ENCODE assay signal across 21 cellular contexts in genomic region chr7:22874904-22875303, GRCh38. TPM values are rescaled to one million over a fixed set of nuclear protein-coding genes. Genes with fewer than 3 reads are reported as not detected.
A peak's percentile ranks its signal among the peaks of the same experiment; 100 is the strongest.
DNase-seq lines count a peak whose midpoint lies in the region; ATAC-seq, FAIRE-seq and TF ChIP-seq lines count a peak whose summit lies in the region.
"Had no signal": no experiment of that assay in that cellular context is flagged by ENCODE, and none has a peak within 500 bp of the region (broad histone marks: within the 10 kb centered on the region; RNA-seq: fewer than 3 reads in every experiment).

No MANE protein-coding gene starts in this region.

- CTCF ChIA-PET in H1 (lab: Charles Lee; ENCODE audit: partially characterized antibody), result interaction anchor here (0.6 to 4.5 kb wide), 10 partner anchors 8 to 381 kb away, joined by 3 to 28 read pairs (median 3); no protein-coding TSS in a partner anchor

- no peak overlapping the region for H3K4ac ChIP-seq in H1 (replicated peaks; ENCODE audit: insufficient read length, low read depth, low read length)
- no peak overlapping the region for H3K4ac ChIP-seq in neuronal stem cell (ENCODE audit: low read length)

- no peaks in the 10 kb centered on the region for H4K20me1 ChIP-seq in H1 (replicated peaks in 1 of 2; ENCODE audit: control insufficient read depth in 1 of 2, insufficient read depth in 2 of 2, low read length in 2 of 2)
- H4K20me1 ChIP-seq: BLaER1 had no signal

- H3K4me3 ChIP-seq in H1 (ENCODE audit: extremely low read depth in 1 of 4, insufficient read depth in 2 of 4, low read depth in 3 of 4, low read length in 4 of 4), result no peak overlapping the region
- H3K4me3 ChIP-seq in neuronal stem cell (ENCODE audit: low read length in 2 of 2), result no peak overlapping the region
- H3K4me3 ChIP-seq in SJCRH30, result no peak overlapping the region
- H3K4me3 ChIP-seq: BLaER1, GM23338, HAP-1 had no signal

- 0 out of 7 replicates have a peak, but pooled peaks cover 0 to 2% (median 0%) of the 10 kb centered on the region in 4 experiments for H3K4me1 ChIP-seq in H1 (replicated peaks in 1 of 4; ENCODE audit: control insufficient read depth in 3 of 4, insufficient read depth in 4 of 4, low read length in 3 of 4)
- H3K4me1 ChIP-seq in neuronal stem cell (ENCODE audit: control insufficient read depth in 2 of 2, insufficient read depth in 1 of 2, low read depth in 1 of 2, low read length in 2 of 2), result peaks cover 0 to 2% of the 10 kb centered on the region in 2 donors
- H3K4me1 ChIP-seq in SJCRH30, result peaks cover 20% of the 10 kb centered on the region
- H3K4me1 ChIP-seq: BLaER1 had no signal

- H3K36me3 ChIP-seq in H1 (ENCODE audit: control insufficient read depth in 2 of 4, insufficient read depth in 4 of 4, low read length in 3 of 4) (no peaks in the 10 kb centered on the region), neuronal stem cell (replicated peaks in 1 of 2; ENCODE audit: control insufficient read depth in 2 of 2, insufficient read depth in 2 of 2, low read length in 2 of 2) (no peaks in the 10 kb centered on the region), SJCRH30 (no peaks in the 10 kb centered on the region)
- H3K36me3 ChIP-seq: BLaER1, HAP-1 had no signal

- H3K79me1 ChIP-seq in H1 (ENCODE audit: low read depth, low read length) (no peaks in the 10 kb centered on the region), neuronal stem cell (ENCODE audit: low read depth, low read length) (no peaks in the 10 kb centered on the region)

- no peak for FAIRE-seq in H1 (lab: Jason Lieb, UNC)
- FAIRE-seq: A204.1, GM12891, GM18507, H54 had no signal

- no peak overlapping the region for H3K23ac ChIP-seq in H1 (ENCODE audit: insufficient read length)
- no peak overlapping the region for H3K23ac ChIP-seq in neuronal stem cell (ENCODE audit: low read depth, low read length, poor library complexity)

- no peak overlapping the region for H2BK5ac ChIP-seq in H1 (ENCODE audit: low read depth, low read length)
- H2BK5ac ChIP-seq in neuronal stem cell (ENCODE audit: low read length), result no peak overlapping the region

- H3K18ac ChIP-seq in H1 (ENCODE audit: extremely low read depth, low read length) (no peak overlapping the region), neuronal stem cell (ENCODE audit: low read length) (peak overlapping the region; percentile 11)

- WGBS in H1 (ENCODE audit: extremely low coverage in 1 of 2, insufficient coverage in 1 of 2, insufficient read length in 1 of 2, insufficient replicate concordance in 2 of 2, low coverage in 1 of 2, low lambda C conversion rate in 2 of 2, missing lambda C conversion rate in 1 of 2), 2 experiments, result 98% methylated on average over 9 of the region's 9 CpGs; no CpG with 5 or more reads in 1 of the 2 experiments
- WGBS in neuronal stem cell (ENCODE audit: extremely low coverage in 2 of 2, insufficient read length in 2 of 2, insufficient replicate concordance in 1 of 2), 2 donors, result no CpG with 5 or more reads among the region's 9 CpGs

- H2AK5ac ChIP-seq in H1 (ENCODE audit: low read depth, low read length) (no peak overlapping the region), neuronal stem cell (ENCODE audit: low read depth, low read length) (no peak overlapping the region)

- peak; percentile 31 for ATAC-seq in Right ventricle myocardium superior (ENCODE audit: poor library complexity)
- no peak for ATAC-seq in left ventricle myocardium superior
- ATAC-seq in HG02798 (IDR thresholded peaks at IDR 0.05; ENCODE audit: poor library complexity, unreplicated experiment), result no peak
- ATAC-seq: CD8-positive, alpha-beta T cell; GM23338 had no signal

- H2BK15ac ChIP-seq in H1 (ENCODE audit: low read length), result peak overlapping the region; percentile 38; the same call in 1 of the 2 replicates
- H2BK15ac ChIP-seq in neuronal stem cell (ENCODE audit: low read length), result no peak overlapping the region

- H2AFZ ChIP-seq in H1 (ENCODE audit: low read length) (no peak overlapping the region), neuronal stem cell (ENCODE audit: low read length) (no peak overlapping the region)

- H4K8ac ChIP-seq in H1 (ENCODE audit: extremely low read depth, insufficient read depth, low read length) (no peak overlapping the region), neuronal stem cell (ENCODE audit: low read depth, low read length) (no peak overlapping the region)

- H3K14ac ChIP-seq in H1 (ENCODE audit: insufficient read length) (no peak overlapping the region), neuronal stem cell (ENCODE audit: low read length) (no peak overlapping the region)

- TF ChIP-seq EP300 in H1 (IDR thresholded peaks at IDR 0.05; ENCODE audit: borderline replicate concordance in 1 of 2, low read depth in 2 of 2, low read length in 2 of 2), result no peak

- H2BK120ac ChIP-seq in H1 (replicated peaks; ENCODE audit: low read depth, low read length) (no peak overlapping the region), neuronal stem cell (ENCODE audit: low read depth, low read length) (no peak overlapping the region)

- TF ChIP-seq RAD21 in H1 (IDR thresholded peaks at IDR 0.05 in 1 of 2, conservative IDR thresholded peaks at IDR 0.05 in 1 of 2; ENCODE audit: low read depth in 2 of 2, low read length in 2 of 2), result no peak

- no peaks in the 10 kb centered on the region for H3K27me3 ChIP-seq in H1 (replicated peaks in 1 of 4; ENCODE audit: control insufficient read depth in 3 of 4, extremely low read depth in 1 of 4, insufficient read depth in 3 of 4, low read length in 3 of 4)
- peaks cover 0 to 2% (median 0%) of the 10 kb centered on the region in 3 experiments for H3K27me3 ChIP-seq in neuronal stem cell (ENCODE audit: control insufficient read depth in 3 of 3, insufficient read depth in 3 of 3, low read depth in 1 of 3, low read length in 3 of 3)
- H3K27me3 ChIP-seq in SJCRH30, result no peaks in the 10 kb centered on the region
- H3K27me3 ChIP-seq: BLaER1 had no signal

- H3K4me2 ChIP-seq in H1 (ENCODE audit: insufficient read depth in 1 of 2, low read depth in 2 of 2, low read length in 2 of 2), result no peak overlapping the region
- no peak overlapping the region for H3K4me2 ChIP-seq in neuronal stem cell (ENCODE audit: insufficient read depth, low read length, poor library complexity, severe bottlenecking)
- H3K4me2 ChIP-seq: BLaER1, GM23338 had no signal

- intact Hi-C loops in Right ventricle myocardium superior (cut with DNase I) (no loop called here), left ventricle myocardium superior (cut with micrococcal nuclease) (no loop called here)

- H3K27ac ChIP-seq in H1 (ENCODE audit: low read depth, low read length), result no peak overlapping the region
- no peak overlapping the region for H3K27ac ChIP-seq in neuronal stem cell (replicated peaks; ENCODE audit: low read length)
- H3K27ac ChIP-seq in SJCRH30, result no peak overlapping the region
- H3K27ac ChIP-seq: 22Rv1, BLaER1, C4-2B had no signal

- H2BK12ac ChIP-seq in H1 (ENCODE audit: low read depth, low read length) (no peak overlapping the region), neuronal stem cell (ENCODE audit: low read length) (no peak overlapping the region)

- H3K56ac ChIP-seq in H1 (replicated peaks; ENCODE audit: insufficient read length, low read depth, low read length), result no peak overlapping the region

- no peak overlapping the region for H2BK20ac ChIP-seq in H1 (ENCODE audit: low read length)

- H4K91ac ChIP-seq in H1 (replicated peaks; ENCODE audit: insufficient read length, low read length) (no peak overlapping the region), neuronal stem cell (ENCODE audit: low read depth, low read length, poor library complexity) (no peak overlapping the region)

- TF ChIP-seq CTCF in H1 (IDR thresholded peaks at IDR 0.05; ENCODE audit: control extremely low read depth in 1 of 3, insufficient read depth in 1 of 3, low read depth in 1 of 3, low read length in 3 of 3), result no peak

- DNase-seq in Right ventricle myocardium superior, result no peak
- no peak for DNase-seq in left ventricle myocardium superior
- DNase-seq in H1 (ENCODE audit: low read depth in 1 of 2, low spot score in 2 of 2), result no peak
- DNase-seq in neuronal stem cell (ENCODE audit: low spot score), result no peak
- DNase-seq in SJCRH30, result no peak
- DNase-seq: CD4-positive, CD25-positive, alpha-beta regulatory T cell; CD8-positive, alpha-beta T cell; DMS53; DMS79 treated with DMSO at 0.1 percent for 48 hours; GF-D8; HFFc6 had no signal

- POLR2A ChIA-PET in H1 (lab: Charles Lee; ENCODE audit: partially characterized antibody), result interaction anchor here (2.3 to 11.9 kb wide), 2 partner anchors 11 to 19 kb away, joined by 9 to 125 read pairs; no protein-coding TSS in a partner anchor

- no peak for TF ChIP-seq POLR2A in H1 (IDR thresholded peaks at IDR 0.05; ENCODE audit: control extremely low read depth in 1 of 2, low read depth in 2 of 2, low read length in 2 of 2)

- H3K23me2 ChIP-seq in H1 (ENCODE audit: low read depth, low read length), result no peaks in the 10 kb centered on the region

- H3K9me3 ChIP-seq in H1 (ENCODE audit: insufficient read depth in 2 of 2, low read depth in 1 of 2, low read length in 1 of 2) (no peaks in the 10 kb centered on the region), neuronal stem cell (replicated peaks in 1 of 2; ENCODE audit: control insufficient read depth in 2 of 2, insufficient read depth in 1 of 2, low read depth in 1 of 2, low read length in 2 of 2) (no peaks in the 10 kb centered on the region), SJCRH30 (replicated peaks) (no peaks in the 10 kb centered on the region)
- H3K9me3 ChIP-seq: HAP-1 had no signal

- H4K5ac ChIP-seq in H1 (ENCODE audit: insufficient read length, low read depth, low read length), result no peak overlapping the region

- H3K9ac ChIP-seq in H1 (replicated peaks in 1 of 4; ENCODE audit: extremely low read depth in 1 of 4, low read depth in 3 of 4, low read length in 3 of 4), result no peak overlapping the region
- no peak overlapping the region for H3K9ac ChIP-seq in neuronal stem cell (ENCODE audit: low read depth, low read length, poor library complexity)
- H3K9ac ChIP-seq: BLaER1 had no signal

- H3K79me2 ChIP-seq in H1 (ENCODE audit: control insufficient read depth in 1 of 2, insufficient read depth in 2 of 2, low read length in 2 of 2), result no peaks in the 10 kb centered on the region

TF ChIP-seq in H1, 55 proteins besides CTCF, POLR2A, EP300 and RAD21 (continues in another document):
- TF ChIP-seq CTBP2 (IDR thresholded peaks at IDR 0.05; ENCODE audit: borderline replicate concordance, insufficient read depth, insufficient read length, low read length), result no peak

RNA-seq across cellular contexts. Expression of gene TOMM7, which starts 52.3 kb away (rescaled TPM):
- total RNA-seq in Right ventricle myocardium superior, result 634 TPM
- total RNA-seq in left ventricle myocardium superior, result 563 TPM
- total RNA-seq in H1 (2021; fragmentation: NEBNext Ultra II Directional; extraction: Animal tissue kit (Norgen Biotek cat#: 25700)), result 389 and 406 TPM in 2 replicates
- 277 and 508 TPM in 2 replicates for polyA plus RNA-seq in H1 (2011; rRNA removed)
- 339 TPM for polyA plus RNA-seq in H1 (2011; cell fraction: cytosol; rRNA removed)
- 107 TPM for polyA plus RNA-seq in H1 (2011; cell fraction: nucleus; rRNA removed)
- polyA plus RNA-seq in H1 (2012, experiment 1 of 2), result 385 to 924 TPM (median 902 TPM) in 4 replicates
- 199 TPM for polyA plus RNA-seq in H1 (2012, experiment 2 of 2)
- 691 TPM for polyA plus RNA-seq in H1 (2013, experiment 1 of 2)
- polyA plus RNA-seq in H1 (2013, experiment 2 of 2), result 740 TPM
- 61.9 and 62.2 TPM in 2 replicates for polyA minus RNA-seq in H1 (2011; rRNA and poly(A)+ RNA removed)
- polyA minus RNA-seq in H1 (2011; cell fraction: cytosol; rRNA and poly(A)+ RNA removed), result 93.4 TPM
- polyA minus RNA-seq in H1 (2011; cell fraction: nucleus; rRNA and poly(A)+ RNA removed), result 146 TPM
- polyA plus RNA-seq in neuronal stem cell (2013, experiment 1 of 2), result 280 TPM
- polyA plus RNA-seq in neuronal stem cell (2013, experiment 2 of 2), result 289 TPM
- 164 and 165 TPM in 2 replicates for total RNA-seq in SJCRH30 (2014; rRNA removed; shearing (Covaris generic))
